8 cellular contexts compared by ENCODE assay signal in genomic region chr14:50335989-50336391, GRCh38. TPM values are rescaled to one million over a fixed set of nuclear protein-coding genes. Genes with fewer than 3 reads are reported as not detected.
DNase-seq lines count a peak whose midpoint lies in the region; ATAC-seq, FAIRE-seq and TF ChIP-seq lines count a peak whose summit lies in the region.
"Had no signal": no experiment of that assay in that cellular context is flagged by ENCODE, and none has a peak within 500 bp of the region (broad histone marks: within the 10 kb centered on the region; RNA-seq: fewer than 3 reads in every experiment).

No MANE protein-coding gene starts in this region.

- peak overlapping the region; percentile 56 for H3K4me2 ChIP-seq in endothelial cell of umbilical vein (ENCODE audit: insufficient read depth, low read length)

- WGBS in aorta, 2 donors = 60 to 63% methylated on average over 6 of the region's 6 CpGs

- H3K36me3 ChIP-seq in endothelial cell of umbilical vein (ENCODE audit: control insufficient read depth in 2 of 2, extremely low read depth in 1 of 2, insufficient read depth in 2 of 2, low read length in 2 of 2) (peaks cover 0 to 2% of the 10 kb centered on the region in 2 experiments), aorta (ENCODE audit: control insufficient read depth in 1 of 2, insufficient read depth in 2 of 2, low read length in 1 of 2) (no peaks in the 10 kb centered on the region)
- H3K36me3 ChIP-seq: SJSA1 had no signal

- CTCF ChIA-PET in endothelial cell of umbilical vein (lab: Charles Lee) = interaction anchor here (0.9 to 2.2 kb wide), 9 partner anchors 10 to 75 kb away, joined by 3 to 14 read pairs (median 4); partner anchors contain the start of gene CDKL1

- peak; percentile 94 for DNase-seq in NCI-H69 (lab: John Stamatoyannopoulos, UW)
- peak; percentile 79 for DNase-seq in endothelial cell of umbilical vein (ENCODE audit: low read depth, low spot score)
- no peak for DNase-seq in aorta
- DNase-seq in NCI-H1436 (lab: John Stamatoyannopoulos, UW) = no peak

- no TSS peak for BruUV-seq in endothelial cell of umbilical vein (replicated peaks; lab: Mats Ljungman, UMichigan)

- no peaks in the 10 kb centered on the region for H3K9me3 Mint-ChIP-seq in nephron

- dilution Hi-C loops in endothelial cell of umbilical vein (cut with MboI; ENCODE audit: extremely low pct_ligation_motif_present, low sequenced_read_pairs) = no loop called here

- intact Hi-C loops in endothelial cell of umbilical vein (cut with micrococcal nuclease) (loop anchor here (1.0 to 2.0 kb wide), 2 partner anchors 15 to 196 kb away; partner anchors contain the start of gene MAP4K5), aorta (cut with DNase I) (no loop called here)

- H3K27me3 Mint-ChIP-seq in nephron (ENCODE audit: low read depth) = no peaks in the 10 kb centered on the region

- H3K4me3 Mint-ChIP-seq in nephron = peak overlapping the region in 2 of 3 experiments; percentile 10 to 31

- peak overlapping the region; percentile 80 for H2AFZ ChIP-seq in endothelial cell of umbilical vein (ENCODE audit: low read depth, low read length)

- no peaks in the 10 kb centered on the region for H3K9me1 ChIP-seq in endothelial cell of umbilical vein (replicated peaks; ENCODE audit: control insufficient read depth, extremely low read depth, insufficient read depth, low read length)

- peak overlapping the region; percentile 92 to 95 (median 95) for H3K27ac Mint-ChIP-seq in nephron

- no peaks in the 10 kb centered on the region for H3K9me3 ChIP-seq in endothelial cell of umbilical vein (replicated peaks; ENCODE audit: control insufficient read depth, insufficient read depth, low read length)
- H3K9me3 ChIP-seq in aorta (ENCODE audit: control insufficient read depth, low read length) = no peaks in the 10 kb centered on the region
- H3K9me3 ChIP-seq: SJSA1 had no signal

- TF ChIP-seq CTCF in endothelial cell of umbilical vein (IDR thresholded peaks at IDR 0.05; ENCODE audit: extremely low read depth in 1 of 2, insufficient read depth in 1 of 2, low read depth in 1 of 2, low read length in 2 of 2) (no peak), nephron (IDR thresholded peaks at IDR 0.05; ENCODE audit: unreplicated experiment in 3 of 3) (no peak)

- H3K4me1 Mint-ChIP-seq in nephron = peaks cover 17% of the 10 kb centered on the region

- peak overlapping the region in 1 of 3 experiments; percentile 12 for H3K4me3 ChIP-seq in endothelial cell of umbilical vein (replicated peaks in 1 of 3; ENCODE audit: insufficient read depth in 1 of 3, low read depth in 1 of 3, low read length in 3 of 3)
- H3K4me3 ChIP-seq in aorta (ENCODE audit: low read length in 2 of 2) = no peak overlapping the region
- H3K4me3 ChIP-seq: SJSA1 had no signal

- H3K4me1 ChIP-seq in endothelial cell of umbilical vein (ENCODE audit: control insufficient read depth, extremely low read depth, insufficient read depth, low read length) = peaks cover 24% of the 10 kb centered on the region
- no peaks in the 10 kb centered on the region for H3K4me1 ChIP-seq in aorta (ENCODE audit: control insufficient read depth in 1 of 2, insufficient read depth in 2 of 2, low read length in 2 of 2)

- H3K27ac ChIP-seq in endothelial cell of umbilical vein (ENCODE audit: insufficient read depth, low read depth, low read length) (peak overlapping the region; percentile 61), aorta (ENCODE audit: low read depth in 1 of 2, low read length in 2 of 2) (no peak overlapping the region)
- H3K27ac ChIP-seq: SJSA1 had no signal

- POLR2A ChIA-PET in endothelial cell of umbilical vein (lab: Charles Lee) = no interaction called here

- no peak for TF ChIP-seq POLR2A in endothelial cell of umbilical vein (IDR thresholded peaks at IDR 0.05; ENCODE audit: low read depth, low read length)

- H3K9ac ChIP-seq in endothelial cell of umbilical vein (replicated peaks; ENCODE audit: extremely low read depth, insufficient read depth, low read length) = no peak overlapping the region

- no peak for FAIRE-seq in endothelial cell of umbilical vein (lab: Jason Lieb, UNC)

- ATAC-seq in GM19043 (IDR thresholded peaks at IDR 0.05; ENCODE audit: low read depth, unreplicated experiment) (peak; percentile 57), aorta (ENCODE audit: low FRiP score) (no peak), HG03139 (IDR thresholded peaks at IDR 0.05; ENCODE audit: unreplicated experiment) (no peak)

- H3K79me2 ChIP-seq in endothelial cell of umbilical vein (ENCODE audit: control insufficient read depth, insufficient read depth, low read length) = no peaks in the 10 kb centered on the region

- no peaks in the 10 kb centered on the region for H4K20me1 ChIP-seq in endothelial cell of umbilical vein (replicated peaks; ENCODE audit: control insufficient read depth, extremely low read depth, insufficient read depth, low read length)

- H3K27me3 ChIP-seq in endothelial cell of umbilical vein (ENCODE audit: control insufficient read depth in 2 of 2, insufficient read depth in 2 of 2, low read length in 2 of 2) (no peaks in the 10 kb centered on the region), aorta (ENCODE audit: control insufficient read depth in 1 of 2, insufficient read depth in 2 of 2, low read length in 1 of 2) (no peaks in the 10 kb centered on the region)
- H3K27me3 ChIP-seq: SJSA1 had no signal

- H3K36me3 Mint-ChIP-seq in nephron (ENCODE audit: low read depth) = no peaks in the 10 kb centered on the region

TF ChIP-seq in endothelial cell of umbilical vein, 7 proteins besides CTCF, POLR2A, EP300 and RAD21:
- TF ChIP-seq POLR2AphosphoS5 (IDR thresholded peaks at IDR 0.05; ENCODE audit: insufficient read depth, low read depth, low read length) = peak; percentile 34
- TF ChIP-seq GATA2 (IDR thresholded peaks at IDR 0.05; ENCODE audit: insufficient read depth, insufficient read length, low read depth, low read length) = no peak
- TF ChIP-seq MYC (IDR thresholded peaks at IDR 0.05; ENCODE audit: low read depth, low read length) = no peak
- TF ChIP-seq JUN (IDR thresholded peaks at IDR 0.05; ENCODE audit: borderline replicate concordance, insufficient read depth, insufficient read length, low read depth) = no peak

RNA-seq across cellular contexts. Expression of gene DMAC2L, which starts 23.9 kb away (rescaled TPM):
- total RNA-seq in endothelial cell of umbilical vein (7.9 and 13.9 TPM in 2 replicates), aorta (10 to 100 TPM; 13.1 to 15.8 TPM)
- polyA plus RNA-seq in endothelial cell of umbilical vein (16.1 and 19.2 TPM in 2 replicates), aorta (10 to 100 TPM in 1 of 2 donors, 1 to 10 TPM in 1; 6.8 to 11.4 TPM)
- 15.7 and 15.9 TPM in 2 replicates for polyA plus RNA-seq in endothelial cell of umbilical vein (2011; cell fraction: cytosol; rRNA removed)
- polyA plus RNA-seq in endothelial cell of umbilical vein (2011; cell fraction: nucleus; rRNA removed) = 11.9 and 15.9 TPM in 2 replicates
- 9.0 and 9.6 TPM in 2 replicates for polyA plus RNA-seq in endothelial cell of umbilical vein (2012)
- 8.3 and 15.5 TPM in 2 replicates for polyA minus RNA-seq in endothelial cell of umbilical vein
- 6.1 TPM for polyA minus RNA-seq in endothelial cell of umbilical vein (2011; cell fraction: cytosol; rRNA and poly(A)+ RNA removed)
- polyA minus RNA-seq in endothelial cell of umbilical vein (2011; cell fraction: nucleus; rRNA and poly(A)+ RNA removed) = 10.9 and 17.3 TPM in 2 replicates

RNA-seq across cellular contexts. Expression of gene L2HGDH, which starts 24.0 kb away (rescaled TPM):
- total RNA-seq in endothelial cell of umbilical vein = 5.3 and 5.4 TPM in 2 replicates
- 2.1 and 2.5 TPM in 2 replicates for polyA plus RNA-seq in endothelial cell of umbilical vein
- polyA plus RNA-seq in endothelial cell of umbilical vein (2011; cell fraction: cytosol; rRNA removed) = 2.5 TPM in 2 replicates
- polyA plus RNA-seq in endothelial cell of umbilical vein (2011; cell fraction: nucleus; rRNA removed) = 2.1 and 2.6 TPM in 2 replicates
- 3.6 and 4.0 TPM in 2 replicates for polyA plus RNA-seq in endothelial cell of umbilical vein (2012)
- 2.1 and 2.4 TPM in 2 replicates for polyA minus RNA-seq in endothelial cell of umbilical vein
- 11.7 TPM for polyA minus RNA-seq in endothelial cell of umbilical vein (2011; cell fraction: cytosol; rRNA and poly(A)+ RNA removed)
- 4.0 and 4.7 TPM in 2 replicates for polyA minus RNA-seq in endothelial cell of umbilical vein (2011; cell fraction: nucleus; rRNA and poly(A)+ RNA removed)
- total RNA-seq in aorta = 1 to 10 TPM; 2.1 to 2.7 TPM
- 1 to 10 TPM; 1.9 to 2.5 TPM for polyA plus RNA-seq in aorta

Comparison
In these comparisons a context has a peak if more than half of its experiments do, and no peak if none do; other contexts are left out.
1. DNase-seq: peak in NCI-H69 (single experiment) and endothelial cell of umbilical vein (single experiment); none in aorta (0 of 2) and NCI-H1436 (single experiment).